Comparison of ENCODE assay signal across 8 cellular contexts in the genomic region with DNA sequence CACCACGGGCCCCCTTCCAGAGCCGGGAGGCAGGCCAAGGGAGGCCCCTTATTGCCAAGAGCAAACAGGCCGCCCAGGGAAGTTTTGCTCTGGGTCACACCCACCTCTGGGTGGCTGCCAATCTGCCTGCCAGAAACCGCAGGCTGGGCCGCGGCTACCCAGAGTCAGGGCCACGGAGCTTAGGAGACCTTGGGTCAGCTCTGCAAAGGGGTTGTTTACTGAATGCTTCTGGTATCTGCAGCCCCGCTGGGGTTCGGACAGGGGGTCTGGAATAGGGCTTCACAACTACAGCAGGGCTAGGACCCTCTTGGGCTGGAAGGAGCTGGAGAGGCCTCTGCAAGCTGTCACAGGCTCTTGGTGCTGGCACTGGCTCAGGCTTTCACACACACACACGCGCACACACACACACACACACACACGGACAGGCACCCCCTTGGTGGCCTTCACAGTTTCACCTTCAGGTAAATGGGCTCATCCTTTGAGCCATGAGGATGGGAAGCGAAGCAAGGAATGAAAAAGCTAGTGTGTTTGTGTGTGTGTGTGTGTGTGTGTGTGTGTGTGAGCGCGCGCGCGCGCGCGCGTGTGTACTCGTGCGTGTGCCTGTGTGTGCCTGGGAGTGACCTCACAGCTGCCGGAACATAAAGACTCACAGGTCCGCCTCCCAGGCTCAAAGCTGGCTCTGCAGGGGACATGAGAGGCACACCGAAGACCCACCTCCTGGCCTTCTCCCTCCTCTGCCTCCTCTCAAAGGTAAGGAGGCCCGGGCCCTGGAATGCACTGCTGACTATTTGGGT. TPM values are rescaled to one million over a fixed set of nuclear protein-coding genes. Genes with fewer than 3 reads are reported as not detected.
A peak's percentile ranks its signal among the peaks of the same experiment; 100 is the strongest.
DNase-seq lines count a peak whose midpoint lies in the region; ATAC-seq, FAIRE-seq and TF ChIP-seq lines count a peak whose summit lies in the region.

Gene CCN5 (plus strand): TSS at position 669 of the 794 bp plus-strand sequence. CDS start 22 bp downstream, at position 691.

- ATAC-seq in activated CD4-positive, CD25-positive, alpha-beta regulatory T cell treated with anti-CD3 and anti-CD28 coated beads, Interleukin-2, amount 50 U/mL, for 24 hours: no peak

- H3K27me3 Mint-ChIP-seq in osteocyte (ENCODE audit: unreplicated experiment): no peaks in the 10 kb centered on the region

- peaks cover 3% of the 10 kb centered on the region for H3K36me3 Mint-ChIP-seq in osteocyte (ENCODE audit: unreplicated experiment)

- H3K4me1 Mint-ChIP-seq in osteocyte (ENCODE audit: unreplicated experiment): peaks cover 61% of the 10 kb centered on the region

- peak within 1 kb of the TSS; percentile 18 for H3K4me3 Mint-ChIP-seq in osteocyte (ENCODE audit: unreplicated experiment)

- peak within 1 kb of the TSS; percentile 88 for H3K27ac Mint-ChIP-seq in osteocyte (ENCODE audit: unreplicated experiment)

- no peak for TF ChIP-seq CTCF in osteocyte (IDR thresholded peaks at IDR 0.05)
- no peak for TF ChIP-seq CTCF in GM13976 (IDR thresholded peaks at IDR 0.05; ENCODE audit: borderline replicate concordance, control extremely low read depth, extremely low read depth, insufficient read depth, missing control alignments)

- peak; percentile 87 for DNase-seq in ELR (ENCODE audit: low read depth)
- DNase-seq in RCC 7860 (ENCODE audit: low spot score): peak; percentile 69
- DNase-seq in fibroblast of gingiva (ENCODE audit: low read depth): peak; percentile 79
- no peak for DNase-seq in osteocyte (ENCODE audit: extremely low spot score, unreplicated experiment)
- DNase-seq in superior temporal gyrus (ENCODE audit: extremely low spot score): no peak
- no peak for DNase-seq in GDM1 (lab: John Stamatoyannopoulos, UW)
- no peak for DNase-seq in GM13976 (ENCODE audit: low spot score)

- no peaks in the 10 kb centered on the region for H3K9me3 Mint-ChIP-seq in osteocyte (ENCODE audit: unreplicated experiment)

- FAIRE-seq in RCC 7860 (lab: Jason Lieb, UNC): peak; percentile 78

- in situ Hi-C loops in GM13976 (cut with MboI; ENCODE audit: low sequenced_read_pairs, unreplicated experiment): no loop called here

RNA-seq across cellular contexts. Expression of gene CCN5, which starts in this region (rescaled TPM):
- 18.2 and 24.0 TPM in 2 replicates for total RNA-seq in osteocyte

Comparison
In these comparisons a context has a peak if more than half of its experiments do, and no peak if none do; other contexts are left out.
1. DNase-seq: peak in ELR (single experiment), RCC 7860 (single experiment) and fibroblast of gingiva (single experiment); none in osteocyte (single experiment), superior temporal gyrus (single experiment), GDM1 (single experiment) and GM13976 (single experiment).